ENCODE assay signal across 11 cellular contexts in the genomic region with DNA sequence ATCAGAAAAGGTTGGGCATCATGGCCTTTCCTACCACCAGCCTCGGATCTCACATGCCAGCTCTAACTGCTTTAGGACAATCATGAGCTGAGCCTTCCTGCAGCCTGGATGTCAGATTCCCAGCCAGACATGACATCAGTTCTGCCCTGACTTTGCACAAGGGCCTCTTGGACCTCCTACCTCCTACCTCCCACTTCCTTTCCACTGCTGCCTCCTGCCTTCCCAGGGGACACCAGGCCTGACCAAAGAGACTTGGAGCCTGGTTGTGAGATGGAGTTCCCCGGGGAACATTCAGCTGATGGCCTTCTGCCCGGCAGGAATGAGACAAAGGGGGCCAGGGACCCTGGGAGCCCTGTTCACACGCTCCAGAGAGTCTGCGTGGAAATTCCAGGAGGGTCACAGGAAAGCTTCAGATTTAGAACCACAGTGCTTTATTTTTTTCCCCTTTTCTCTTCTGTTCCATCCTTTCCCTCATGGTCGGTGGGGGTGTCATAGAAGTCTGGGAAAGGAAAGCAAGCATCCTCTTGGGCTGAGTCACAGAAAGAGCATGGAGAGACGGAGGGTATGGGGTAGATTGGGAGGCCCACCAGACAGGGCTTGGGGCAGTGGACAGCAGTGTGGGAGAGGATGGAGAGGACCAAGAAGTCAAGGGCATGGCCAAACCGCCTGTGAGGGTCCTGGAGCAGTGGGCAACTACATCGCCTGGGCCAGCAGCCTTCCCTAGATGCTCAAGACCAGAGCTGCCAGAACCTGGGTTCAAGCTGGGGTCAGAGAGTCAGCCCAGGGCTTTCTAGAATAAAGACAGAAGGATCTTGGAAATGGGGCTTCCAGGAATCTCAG. TPM values are rescaled to one million over a fixed set of nuclear protein-coding genes. Genes with fewer than 3 reads are reported as not detected.
DNase-seq lines count a peak whose midpoint lies in the region; ATAC-seq and TF ChIP-seq lines count a peak whose summit lies in the region.
"Had no signal": no experiment of that assay in that cellular context is flagged by ENCODE, and none has a peak within 500 bp of the region (broad histone marks: within the 10 kb centered on the region; RNA-seq: fewer than 3 reads in every experiment).

No MANE protein-coding gene starts in this region.

- intact Hi-C loops in activated naive CD4-positive, alpha-beta T cell treated with anti-CD3 and anti-CD28 coated beads for 36 hours (cut with micrococcal nuclease): no loop called here

- H3F3A ChIP-seq in smooth muscle cell (ENCODE audit: low read depth): peaks cover 75% of the 10 kb centered on the region

- no peaks in the 10 kb centered on the region for H3K9me3 ChIP-seq in smooth muscle cell (replicated peaks; ENCODE audit: low read depth)

- no peak overlapping the region for H3K27ac Mint-ChIP-seq in activated naive CD4-positive, alpha-beta T cell treated with anti-CD3 and anti-CD28 coated beads for 36 hours

- peak; percentile 68 for DNase-seq in GM03348 (ENCODE audit: low spot score)
- DNase-seq in kidney glomerular epithelial cell (lab: John Stamatoyannopoulos, UW): peak; percentile 35
- no peak for DNase-seq in smooth muscle cell (lab: John Stamatoyannopoulos, UW; ENCODE audit: unreplicated experiment)
- no peak for DNase-seq in mesenteric fat pad (ENCODE audit: low spot score)
- DNase-seq in RPMI8226: no peak
- no peak for DNase-seq in activated naive CD4-positive, alpha-beta T cell treated with anti-CD3 and anti-CD28 coated beads for 36 hours
- DNase-seq: NCI-H2029 treated with DMSO at 0.1 percent for 48 hours; stimulated activated CD4-positive, alpha-beta T cell treated with anti-CD3 and anti-CD28 coated beads, Interleukin-12 subunit alpha, Interleukin-12 subunit beta, amount 100 ng/mL, for 4 hours had no signal

- peaks cover 60% of the 10 kb centered on the region for H4K20me1 ChIP-seq in smooth muscle cell (ENCODE audit: low read depth)

- no peaks in the 10 kb centered on the region for H3K27me3 ChIP-seq in smooth muscle cell (ENCODE audit: low read depth)

- H3K36me3 Mint-ChIP-seq in activated naive CD4-positive, alpha-beta T cell treated with anti-CD3 and anti-CD28 coated beads for 36 hours (ENCODE audit: low read depth): no peaks in the 10 kb centered on the region

- no peak for TF ChIP-seq CTCF in smooth muscle cell (IDR thresholded peaks at IDR 0.05; ENCODE audit: borderline replicate concordance, insufficient read depth, poor library complexity, severe bottlenecking)

- H3K4me3 ChIP-seq in smooth muscle cell: no peak overlapping the region

- CTCF ChIA-PET in activated naive CD4-positive, alpha-beta T cell treated with anti-CD3 and anti-CD28 coated beads for 36 hours (lab: Charles Lee): no interaction called here

- peak overlapping the region; percentile 65 for H3K9ac ChIP-seq in smooth muscle cell (ENCODE audit: low read depth)

- H3K27me3 Mint-ChIP-seq in activated naive CD4-positive, alpha-beta T cell treated with anti-CD3 and anti-CD28 coated beads for 36 hours (ENCODE audit: low read depth): no peaks in the 10 kb centered on the region

- no peaks in the 10 kb centered on the region for H3K4me1 Mint-ChIP-seq in activated naive CD4-positive, alpha-beta T cell treated with anti-CD3 and anti-CD28 coated beads for 36 hours (ENCODE audit: low read depth)

- H3K9me3 Mint-ChIP-seq in activated naive CD4-positive, alpha-beta T cell treated with anti-CD3 and anti-CD28 coated beads for 36 hours: no peaks in the 10 kb centered on the region

- no peak overlapping the region for H2AFZ ChIP-seq in smooth muscle cell (ENCODE audit: low read depth)

- no peaks in the 10 kb centered on the region for H3K36me3 ChIP-seq in smooth muscle cell (ENCODE audit: low read depth)

- peak overlapping the region; percentile 1 for H3K27ac ChIP-seq in cingulate gyrus (ENCODE audit: low read depth, low read length)
- peak overlapping the region; percentile 95 for H3K27ac ChIP-seq in smooth muscle cell (ENCODE audit: low read depth)

- peak overlapping the region; percentile 71 for H3K4me2 ChIP-seq in smooth muscle cell

- no peak for ATAC-seq in HG02981 (IDR thresholded peaks at IDR 0.05; ENCODE audit: unreplicated experiment)

- no peak overlapping the region for H3K4me3 Mint-ChIP-seq in activated naive CD4-positive, alpha-beta T cell treated with anti-CD3 and anti-CD28 coated beads for 36 hours

- WGBS in smooth muscle cell (ENCODE audit: low lambda C conversion rate): 42% methylated on average over 9 of the region's 9 CpGs

- H3K4me1 ChIP-seq in smooth muscle cell (ENCODE audit: low read depth): peaks cover 29% of the 10 kb centered on the region

- H3K79me2 ChIP-seq in smooth muscle cell (ENCODE audit: low read depth): peaks cover 87% of the 10 kb centered on the region

RNA-seq across cellular contexts. Expression of gene IL17B, which starts 35.5 kb away (rescaled TPM):
- total RNA-seq in smooth muscle cell (12.0 and 24.8 TPM in 2 replicates), mesenteric fat pad (not detected)
- polyA plus RNA-seq in smooth muscle cell: 10.4 and 11.6 TPM in 2 replicates
- not detected for total RNA-seq in activated naive CD4-positive, alpha-beta T cell treated with anti-CD3 and anti-CD28 coated beads for 36 hours
- total RNA-seq: mononuclear cell had no signal

RNA-seq across cellular contexts. Expression of gene PCYOX1L, which starts 56.8 kb away (rescaled TPM):
- 6.4 and 14.3 TPM in 2 replicates for total RNA-seq in smooth muscle cell
- polyA plus RNA-seq in smooth muscle cell: 13.4 and 17.2 TPM in 2 replicates
- total RNA-seq in mesenteric fat pad: 1.9 TPM
- 10 to 100 TPM; 19.9 to 21.0 TPM for total RNA-seq in activated naive CD4-positive, alpha-beta T cell treated with anti-CD3 and anti-CD28 coated beads for 36 hours

Comparison
In these comparisons a context has a peak if more than half of its experiments do, and no peak if none do; other contexts are left out.
1. DNase-seq: peak in GM03348 (single experiment) and kidney glomerular epithelial cell (single experiment); none in smooth muscle cell (single experiment), mesenteric fat pad (single experiment), RPMI8226 (single experiment) and activated naive CD4-positive, alpha-beta T cell treated with anti-CD3 and anti-CD28 coated beads for 36 hours (single experiment).
2. RNA of gene IL17B, which starts 35.5 kb away (total RNA-seq): 12.0 to 24.8 TPM in smooth muscle cell; not detected in mesenteric fat pad (single experiment) and not detected in activated naive CD4-positive, alpha-beta T cell treated with anti-CD3 and anti-CD28 coated beads for 36 hours; every median in the first group is over 10 times any median in the second.